ENCODE assay signal across 11 cellular contexts in the genomic region with DNA sequence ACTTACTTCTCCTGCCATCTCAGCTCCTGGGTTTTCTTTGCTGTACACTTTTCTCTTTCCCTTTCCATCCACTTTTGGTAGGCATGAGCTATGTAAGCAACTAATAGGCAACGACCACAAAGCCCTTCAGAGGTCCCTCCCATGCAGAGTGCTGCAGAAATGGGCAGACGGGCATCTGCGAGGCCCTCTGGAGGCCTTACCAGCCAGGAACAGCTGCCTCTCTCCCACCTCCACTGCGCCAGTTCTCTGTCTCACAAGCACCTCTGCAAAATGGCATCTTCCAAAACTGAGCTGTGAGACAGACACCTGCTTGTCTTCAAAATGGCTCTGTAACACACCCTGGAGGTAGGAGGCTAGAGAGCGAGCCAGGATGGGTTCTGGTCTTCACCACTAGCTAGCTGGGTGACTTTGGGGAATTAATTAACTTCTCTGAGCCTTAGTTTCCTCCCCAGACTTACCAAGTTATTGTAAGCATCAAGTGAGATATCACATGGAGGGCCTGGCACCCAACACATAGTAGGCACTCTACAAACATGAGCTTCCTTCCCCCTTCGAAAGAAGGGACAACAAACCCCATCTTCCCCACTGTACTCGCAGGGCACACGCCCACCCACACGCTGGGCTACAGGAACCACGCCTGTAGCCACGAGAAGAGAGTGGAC.
DNase-seq lines count a peak whose midpoint lies in the region; ATAC-seq and TF ChIP-seq lines count a peak whose summit lies in the region.
"Had no signal": no experiment of that assay in that cellular context is flagged by ENCODE, and none has a peak within 500 bp of the region (broad histone marks: within the 10 kb centered on the region; RNA-seq: fewer than 3 reads in every experiment).

No MANE protein-coding gene starts in this region.

- TF ChIP-seq CTCF in VCaP (conservative IDR thresholded peaks at IDR 0.05): peak; percentile 3; the same call in 1 of the 2 replicates
- TF ChIP-seq CTCF in retinal pigment epithelial cell (conservative IDR thresholded peaks at IDR 0.05; ENCODE audit: low read depth, low read length): peak; percentile 26

- H3K36me3 Mint-ChIP-seq in activated CD4-positive, alpha-beta memory T cell treated with anti-CD3 and anti-CD28 coated beads for 36 hours: no peaks in the 10 kb centered on the region
- H3K36me3 Mint-ChIP-seq in activated CD4-positive, alpha-beta memory T cell treated with anti-CD3 and anti-CD28 coated beads, Interleukin-2, amount 10 ng/mL, durations not matched to agents 7 days and 5 days (ENCODE audit: low read depth): no peaks in the 10 kb centered on the region
- H3K36me3 Mint-ChIP-seq: immature natural killer cell; natural killer cell treated with Interleukin-12 subunit alpha and Interleukin-12 subunit beta and Interleukin-15 and Interleukin-18, amount 100 ng/mL, for 72 hours had no signal

- DNase-seq in activated CD4-positive, alpha-beta memory T cell treated with anti-CD3 and anti-CD28 coated beads for 36 hours: peak; percentile 15
- DNase-seq in activated CD4-positive, alpha-beta memory T cell treated with anti-CD3 and anti-CD28 coated beads, Interleukin-2, amount 10 ng/mL, durations not matched to agents 7 days and 5 days: no peak
- DNase-seq in NCI-H1105 treated with DMSO at 0.1 percent for 48 hours (lab: John Stamatoyannopoulos, UW) (peak; percentile 69), retinal pigment epithelial cell (ENCODE audit: low read depth) (no peak), NCI-H2227 treated with DMSO at 0.1 percent for 48 hours (lab: John Stamatoyannopoulos, UW) (no peak)
- DNase-seq in effector CD4-positive, alpha-beta T cell: no peak
- DNase-seq: amniotic stem cell, immature natural killer cell had no signal

- H3K4me3 Mint-ChIP-seq in activated CD4-positive, alpha-beta memory T cell treated with anti-CD3 and anti-CD28 coated beads for 36 hours: no peak overlapping the region
- H3K4me3 Mint-ChIP-seq in activated CD4-positive, alpha-beta memory T cell treated with anti-CD3 and anti-CD28 coated beads, Interleukin-2, amount 10 ng/mL, durations not matched to agents 7 days and 5 days: no peak overlapping the region
- H3K4me3 Mint-ChIP-seq: immature natural killer cell; natural killer cell treated with Interleukin-12 subunit alpha and Interleukin-12 subunit beta and Interleukin-15 and Interleukin-18, amount 100 ng/mL, for 72 hours had no signal

- no peaks in the 10 kb centered on the region for H3K9me3 Mint-ChIP-seq in activated CD4-positive, alpha-beta memory T cell treated with anti-CD3 and anti-CD28 coated beads for 36 hours
- no peaks in the 10 kb centered on the region for H3K9me3 Mint-ChIP-seq in activated CD4-positive, alpha-beta memory T cell treated with anti-CD3 and anti-CD28 coated beads, Interleukin-2, amount 10 ng/mL, durations not matched to agents 7 days and 5 days
- H3K9me3 Mint-ChIP-seq: natural killer cell treated with Interleukin-12 subunit alpha and Interleukin-12 subunit beta and Interleukin-15 and Interleukin-18, amount 100 ng/mL, for 72 hours had no signal

- H3K4me1 Mint-ChIP-seq in activated CD4-positive, alpha-beta memory T cell treated with anti-CD3 and anti-CD28 coated beads for 36 hours (ENCODE audit: low read depth): peaks cover 21% of the 10 kb centered on the region
- peaks cover 19% of the 10 kb centered on the region for H3K4me1 Mint-ChIP-seq in activated CD4-positive, alpha-beta memory T cell treated with anti-CD3 and anti-CD28 coated beads, Interleukin-2, amount 10 ng/mL, durations not matched to agents 7 days and 5 days

- H3K27ac ChIP-seq in VCaP: peak overlapping the region; percentile 87; the same call in 1 of the 2 replicates

- H3K4me3 ChIP-seq in retinal pigment epithelial cell (ENCODE audit: low read length): no peak overlapping the region

- peaks cover 1% of the 10 kb centered on the region for H3K27me3 Mint-ChIP-seq in activated CD4-positive, alpha-beta memory T cell treated with anti-CD3 and anti-CD28 coated beads for 36 hours
- H3K27me3 Mint-ChIP-seq in activated CD4-positive, alpha-beta memory T cell treated with anti-CD3 and anti-CD28 coated beads, Interleukin-2, amount 10 ng/mL, durations not matched to agents 7 days and 5 days: peaks cover 21% of the 10 kb centered on the region

- POLR2A ChIA-PET in activated CD4-positive, alpha-beta memory T cell treated with anti-CD3 and anti-CD28 coated beads for 36 hours (lab: Charles Lee): interaction anchor here (1.8 kb wide), 1 partner anchor 13 kb away, joined by 6 read pairs; no protein-coding TSS in a partner anchor
- POLR2A ChIA-PET in activated CD4-positive, alpha-beta memory T cell treated with anti-CD3 and anti-CD28 coated beads, Interleukin-2, amount 10 ng/mL, durations not matched to agents 7 days and 5 days (lab: Charles Lee): interaction anchor here (0.7 to 1.2 kb wide), 2 partner anchors 73 to 198 kb away, joined by 3 read pairs; no protein-coding TSS in a partner anchor

- H3K27ac Mint-ChIP-seq in activated CD4-positive, alpha-beta memory T cell treated with anti-CD3 and anti-CD28 coated beads for 36 hours: no peak overlapping the region
- no peak overlapping the region for H3K27ac Mint-ChIP-seq in activated CD4-positive, alpha-beta memory T cell treated with anti-CD3 and anti-CD28 coated beads, Interleukin-2, amount 10 ng/mL, durations not matched to agents 7 days and 5 days
- H3K27ac Mint-ChIP-seq: natural killer cell treated with Interleukin-12 subunit alpha and Interleukin-12 subunit beta and Interleukin-15 and Interleukin-18, amount 100 ng/mL, for 72 hours had no signal

- intact Hi-C loops in activated CD4-positive, alpha-beta memory T cell treated with anti-CD3 and anti-CD28 coated beads for 36 hours (cut with micrococcal nuclease): loop anchor here (2.0 kb wide), 2 partner anchors 13 to 181 kb away; no protein-coding TSS in a partner anchor

- CTCF ChIA-PET in activated CD4-positive, alpha-beta memory T cell treated with anti-CD3 and anti-CD28 coated beads for 36 hours (lab: Charles Lee): interaction anchor here (0.9 to 3.8 kb wide), 10 partner anchors 9 to 317 kb away, joined by 3 to 32 read pairs (median 4); no protein-coding TSS in a partner anchor
- CTCF ChIA-PET in activated CD4-positive, alpha-beta memory T cell treated with anti-CD3 and anti-CD28 coated beads, Interleukin-2, amount 10 ng/mL, durations not matched to agents 7 days and 5 days (lab: Charles Lee): interaction anchor here (1.0 to 2.5 kb wide), 4 partner anchors 9 to 315 kb away, joined by 4 to 10 read pairs (median 6); no protein-coding TSS in a partner anchor

- ATAC-seq in GM18520 (IDR thresholded peaks at IDR 0.05; ENCODE audit: unreplicated experiment): no peak
- ATAC-seq: natural killer cell treated with Interleukin-12 subunit alpha and Interleukin-12 subunit beta and Interleukin-15 and Interleukin-18, amount 100 ng/mL, for 72 hours had no signal

Comparison
In these comparisons a context has a peak if more than half of its experiments do, and no peak if none do; other contexts are left out.
1. DNase-seq: peak in activated CD4-positive, alpha-beta memory T cell treated with anti-CD3 and anti-CD28 coated beads for 36 hours (single experiment) and NCI-H1105 treated with DMSO at 0.1 percent for 48 hours (single experiment); none in activated CD4-positive, alpha-beta memory T cell treated with anti-CD3 and anti-CD28 coated beads, Interleukin-2, amount 10 ng/mL, durations not matched to agents 7 days and 5 days (single experiment), retinal pigment epithelial cell (single experiment), NCI-H2227 treated with DMSO at 0.1 percent for 48 hours (single experiment) and effector CD4-positive, alpha-beta T cell (single experiment).